Comparison of ENCODE assay signal across 16 cellular contexts in the genomic region with DNA sequence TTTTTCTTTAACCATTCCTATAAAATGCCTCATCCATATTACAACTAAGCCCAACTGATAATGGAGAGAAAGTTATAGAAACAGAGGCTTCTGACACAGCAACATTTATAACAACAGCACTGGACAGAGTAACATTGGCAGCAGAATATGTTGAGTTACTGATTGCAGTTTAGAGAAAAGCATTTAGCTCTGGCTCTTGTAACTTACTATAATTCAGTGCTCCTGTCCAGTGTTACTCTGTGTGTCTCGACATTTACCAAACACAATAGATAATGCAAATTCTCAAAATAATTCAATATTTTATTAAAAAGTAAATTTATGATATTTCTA.
"Had no signal": no experiment of that assay in that cellular context is flagged by ENCODE, and none has a peak within 500 bp of the region (broad histone marks: within the 10 kb centered on the region; RNA-seq: fewer than 3 reads in every experiment).

No MANE protein-coding gene starts in this region.

- H3K4me3 ChIP-seq: body of pancreas, spleen had no signal

- DNase-seq: activated B cell treated with CpG ODN at 0.5 μM for 24 hours; activated CD4-positive, alpha-beta T cell treated with anti-CD3 and anti-CD28 coated beads for 48 hours; activated CD8-positive, alpha-beta memory T cell treated with anti-CD3 and anti-CD28 coated beads, Interleukin-2, amount 50 U/mL, for 4 hours; activated CD8-positive, alpha-beta T cell treated with anti-CD3 and anti-CD28 coated beads, Interleukin-2, amount 10 ng/mL, durations not matched to agents 7 days and 5 days; activated effector memory CD4-positive, alpha-beta T cell treated with anti-CD3 and anti-CD28 coated beads, Interleukin-2, amount 50 U/mL, for 16 hours; activated T-cell treated with anti-CD3 and anti-CD28 coated beads, Interleukin-2, amount 50 U/mL, for 48 hours; amniotic stem cell; body of pancreas; cortex of kidney; effector memory CD4-positive, alpha-beta T cell; left ventricle myocardium superior; mesenchymal stem cell; nephron progenitor cell; spleen had no signal

- H3K4me1 ChIP-seq: spleen had no signal

- ATAC-seq: activated CD8-positive, alpha-beta T cell treated with anti-CD3 and anti-CD28 coated beads, Interleukin-2, amount 10 ng/mL, durations not matched to agents 7 days and 5 days; left ventricle myocardium superior; sciatic nerve had no signal

- H3K27me3 ChIP-seq: body of pancreas, spleen had no signal

- H3K36me3 ChIP-seq: spleen had no signal

- H3K9me3 ChIP-seq: body of pancreas had no signal

- H3K27ac ChIP-seq: epithelial cell of prostate, spleen had no signal
